Comparison of ENCODE assay signal across 6 cellular contexts in genomic region chr12:122176473-122176872, GRCh38. TPM values are rescaled to one million over a fixed set of nuclear protein-coding genes. Genes with fewer than 3 reads are reported as not detected.
"Had no signal": no experiment of that assay in that cellular context is flagged by ENCODE, and none has a peak within 500 bp of the region (broad histone marks: within the 10 kb centered on the region; RNA-seq: fewer than 3 reads in every experiment).

No MANE protein-coding gene starts in this region.

RNA-seq across cellular contexts. Expression of gene IL31, which starts 2.5 kb away (rescaled TPM):
- total RNA-seq: GM23248, H4, H7, HepG2, HFFc6, HT1080 had no signal
- polyA plus RNA-seq: GM23248, HepG2 had no signal

RNA-seq across cellular contexts. Expression of gene LRRC43, which starts 6.5 kb away (rescaled TPM):
- total RNA-seq: H4, H7, HepG2, HFFc6, HT1080 had no signal
- polyA plus RNA-seq: HepG2 had no signal
